In genomic region chr6:87514831-87515230, GRCh38 we compare ENCODE assay signal across 26 cellular contexts. TPM values are rescaled to one million over a fixed set of nuclear protein-coding genes. Genes with fewer than 3 reads are reported as not detected.
DNase-seq lines count a peak whose midpoint lies in the region; ATAC-seq, FAIRE-seq and TF ChIP-seq lines count a peak whose summit lies in the region.
"Had no signal": no experiment of that assay in that cellular context is flagged by ENCODE, and none has a peak within 500 bp of the region (broad histone marks: within the 10 kb centered on the region; RNA-seq: fewer than 3 reads in every experiment).

No MANE protein-coding gene starts in this region.

- H3K9me3 ChIP-seq in mucosa of descending colon, result no peaks in the 10 kb centered on the region
- H3K9me3 ChIP-seq: Caco-2, upper lobe of right lung had no signal

- no peaks in the 10 kb centered on the region for H3K9me3 Mint-ChIP-seq in activated CD8-positive, alpha-beta memory T cell treated with anti-CD3 and anti-CD28 coated beads, Interleukin-2, amount 10 ng/mL, durations not matched to agents 7 days and 5 days (ENCODE audit: low read depth)
- no peaks in the 10 kb centered on the region for H3K9me3 Mint-ChIP-seq in immature natural killer cell
- H3K9me3 Mint-ChIP-seq: memory B cell; T-helper 1 cell treated with Interleukin-12 subunit alpha and Interleukin-12 subunit beta and Interleukin-4 antibody, amounts not matched to agents 30 μg/mL and 1 μg/mL, for 36 hours had no signal

- intact Hi-C loops in mucosa of descending colon (cut with DNase I, micrococcal nuclease), result no loop called here

- H3K27me3 Mint-ChIP-seq in activated CD8-positive, alpha-beta memory T cell treated with anti-CD3 and anti-CD28 coated beads, Interleukin-2, amount 10 ng/mL, durations not matched to agents 7 days and 5 days, result no peaks in the 10 kb centered on the region
- H3K27me3 Mint-ChIP-seq in immature natural killer cell (ENCODE audit: low read depth in 3 of 3), result peaks cover 0 to 1% (median 0%) of the 10 kb centered on the region in 3 donors
- H3K27me3 Mint-ChIP-seq: memory B cell had no signal

- CTCF ChIA-PET in activated CD8-positive, alpha-beta memory T cell treated with anti-CD3 and anti-CD28 coated beads, Interleukin-2, amount 10 ng/mL, durations not matched to agents 7 days and 5 days (lab: Charles Lee), result no interaction called here

- H3K27ac Mint-ChIP-seq in activated CD8-positive, alpha-beta memory T cell treated with anti-CD3 and anti-CD28 coated beads, Interleukin-2, amount 10 ng/mL, durations not matched to agents 7 days and 5 days, result peak overlapping the region; percentile 24
- peak overlapping the region in 4 of 6 donors; percentile 16 to 72 (median 48) for H3K27ac Mint-ChIP-seq in immature natural killer cell
- H3K27ac Mint-ChIP-seq: memory B cell; T-helper 1 cell treated with Interleukin-12 subunit alpha and Interleukin-12 subunit beta and Interleukin-4 antibody, amounts not matched to agents 30 μg/mL and 1 μg/mL, for 36 hours had no signal

- no peaks in the 10 kb centered on the region for H3K4me1 ChIP-seq in mucosa of descending colon (ENCODE audit: low read depth)
- H3K4me1 ChIP-seq: Caco-2, upper lobe of right lung had no signal

- H3K36me3 ChIP-seq in mucosa of descending colon (ENCODE audit: low read depth), result no peaks in the 10 kb centered on the region

- no peak for DNase-seq in activated CD8-positive, alpha-beta memory T cell treated with anti-CD3 and anti-CD28 coated beads, Interleukin-2, amount 10 ng/mL, durations not matched to agents 7 days and 5 days
- no peak for DNase-seq in activated CD8-positive, alpha-beta memory T cell treated with anti-CD3 and anti-CD28 coated beads for 24 hours
- DNase-seq in GM19239 (ENCODE audit: insufficient read length, low spot score) (no peak), immature natural killer cell (no peak), mucosa of descending colon (no peak), GM13976 (ENCODE audit: low spot score) (no peak), anterior cingulate cortex (lab: John Stamatoyannopoulos, UW) (no peak)
- DNase-seq: 8988T; activated CD4-positive, alpha-beta T cell treated with anti-CD3 and anti-CD28 coated beads, Interleukin-2, amount 50 U/mL, for 4 hours; activated T-cell treated with anti-CD3 and anti-CD28 coated beads, Interleukin-2, amount 50 U/mL, for 1 hour; Caco-2; cerebellar nuclear complex; DMS79; left colon; NCI-H510A; NK-92 treated with Interleukin-12 subunit alpha and Interleukin-12 subunit beta, amount 100 ng/mL, for 24 hours; SHP77 treated with DMSO at 0.1 percent for 48 hours; stimulated activated CD4-positive, alpha-beta T cell treated with anti-CD3 and anti-CD28 coated beads, Interleukin-1b, Interleukin-23, amount 100 ng/mL, for 48 hours; upper lobe of right lung had no signal

- H3K36me3 Mint-ChIP-seq in activated CD8-positive, alpha-beta memory T cell treated with anti-CD3 and anti-CD28 coated beads, Interleukin-2, amount 10 ng/mL, durations not matched to agents 7 days and 5 days, result peaks cover 35% of the 10 kb centered on the region
- H3K36me3 Mint-ChIP-seq in immature natural killer cell, result peaks cover 7 to 37% (median 26%) of the 10 kb centered on the region in 3 donors

- no peak overlapping the region for H3K4me3 ChIP-seq in mucosa of descending colon
- H3K4me3 ChIP-seq: skin epidermis, upper lobe of right lung had no signal

- H3K27ac ChIP-seq in VCaP, result peak overlapping the region; percentile 56
- H3K27ac ChIP-seq: KMS-11, skin epidermis, upper lobe of right lung had no signal

- FAIRE-seq in GM19239 (lab: Jason Lieb, UNC), result peak; percentile 40
- FAIRE-seq: H1, HTR-8/SVneo had no signal

- H3K4me1 Mint-ChIP-seq in activated CD8-positive, alpha-beta memory T cell treated with anti-CD3 and anti-CD28 coated beads, Interleukin-2, amount 10 ng/mL, durations not matched to agents 7 days and 5 days, result peaks cover 7% of the 10 kb centered on the region
- no peaks in the 10 kb centered on the region for H3K4me1 Mint-ChIP-seq in immature natural killer cell
- H3K4me1 Mint-ChIP-seq: memory B cell had no signal

- ATAC-seq in activated CD8-positive, alpha-beta memory T cell treated with anti-CD3 and anti-CD28 coated beads, Interleukin-2, amount 10 ng/mL, durations not matched to agents 7 days and 5 days, result peak; percentile 20
- no peak for ATAC-seq in mucosa of descending colon
- ATAC-seq: left colon, upper lobe of right lung had no signal

- in situ Hi-C loops in GM13976 (cut with MboI; ENCODE audit: low sequenced_read_pairs, unreplicated experiment), result no loop called here

- TF ChIP-seq CTCF in VCaP (conservative IDR thresholded peaks at IDR 0.05) (no peak), mucosa of descending colon (IDR thresholded peaks at IDR 0.05) (no peak), GM13976 (IDR thresholded peaks at IDR 0.05; ENCODE audit: borderline replicate concordance, control extremely low read depth, extremely low read depth, insufficient read depth, missing control alignments) (no peak)

- no peak overlapping the region for H3K4me3 Mint-ChIP-seq in activated CD8-positive, alpha-beta memory T cell treated with anti-CD3 and anti-CD28 coated beads, Interleukin-2, amount 10 ng/mL, durations not matched to agents 7 days and 5 days
- no peak overlapping the region for H3K4me3 Mint-ChIP-seq in immature natural killer cell
- H3K4me3 Mint-ChIP-seq: memory B cell; T-helper 1 cell treated with Interleukin-12 subunit alpha and Interleukin-12 subunit beta and Interleukin-4 antibody, amounts not matched to agents 30 μg/mL and 1 μg/mL, for 36 hours had no signal

RNA-seq across cellular contexts. Expression of gene SLC35A1, which starts 42.1 kb away (rescaled TPM):
- 10 to 100 TPM; 12.0 to 12.2 TPM for total RNA-seq in activated CD8-positive, alpha-beta memory T cell treated with anti-CD3 and anti-CD28 coated beads, Interleukin-2, amount 10 ng/mL, durations not matched to agents 7 days and 5 days
- 10 to 100 TPM; 29.0 to 55.0 (median 30.0) TPM for polyA plus RNA-seq in immature natural killer cell
- total RNA-seq in mucosa of descending colon, result 10 to 100 TPM; 27.5 to 52.0 (median 31.5) TPM
